ENCODE assay signal across 18 cellular contexts in genomic region chr1:7103322-7104052, GRCh38.
A peak's percentile ranks its signal among the peaks of the same experiment; 100 is the strongest.
DNase-seq lines count a peak whose midpoint lies in the region; ATAC-seq, FAIRE-seq and TF ChIP-seq lines count a peak whose summit lies in the region.
"Had no signal": no experiment of that assay in that cellular context is flagged by ENCODE, and none has a peak within 500 bp of the region (broad histone marks: within the 10 kb centered on the region; RNA-seq: fewer than 3 reads in every experiment).

No MANE protein-coding gene starts in this region.

- ATAC-seq in HG03342 (IDR thresholded peaks at IDR 0.05; ENCODE audit: unreplicated experiment) (no peak), GM18870 (IDR thresholded peaks at IDR 0.05; ENCODE audit: unreplicated experiment) (no peak)
- ATAC-seq: PC-3, SK-N-SH treated with all-trans-retinoic acid at 6 μM for 48 hours had no signal

- no peaks in the 10 kb centered on the region for H3K27me3 ChIP-seq in H1 (replicated peaks in 1 of 4; ENCODE audit: control insufficient read depth in 3 of 4, extremely low read depth in 1 of 4, insufficient read depth in 3 of 4, low read length in 3 of 4)
- no peaks in the 10 kb centered on the region for H3K27me3 ChIP-seq in neural cell (ENCODE audit: insufficient read depth, low read depth, low read length)
- peaks cover 48% of the 10 kb centered on the region for H3K27me3 ChIP-seq in GM23248 (replicated peaks; ENCODE audit: insufficient read depth)
- H3K27me3 ChIP-seq in suprapubic skin: peaks cover 43% of the 10 kb centered on the region

- TF ChIP-seq EP300 in H1 (IDR thresholded peaks at IDR 0.05; ENCODE audit: borderline replicate concordance in 1 of 2, low read depth in 2 of 2, low read length in 2 of 2) (no peak), neural cell (conservative IDR thresholded peaks at IDR 0.05; ENCODE audit: poor library complexity, severe bottlenecking) (no peak), suprapubic skin (IDR thresholded peaks at IDR 0.05) (no peak)

- CTCF ChIA-PET in H1 (lab: Charles Lee; ENCODE audit: partially characterized antibody): no interaction called here

- DNase-seq in GM12891 (ENCODE audit: insufficient read length, low spot score) (no peak), NAMALWA (ENCODE audit: low spot score) (peak; percentile 31), H1 (ENCODE audit: low read depth in 1 of 2, low spot score in 2 of 2) (no peak), GM23248 (no peak), suprapubic skin (ENCODE audit: low spot score in 2 of 2) (no peak)
- DNase-seq: DMS79 treated with DMSO at 0.1 percent for 48 hours, HCEC 1CT, NCI-H1417 treated with DMSO at 0.1 percent for 48 hours, NCI-H187 treated with DMSO at 0.1 percent for 48 hours, NCI-H526, PC-3, SIG-M5 had no signal

- no peak overlapping the region for H4K8ac ChIP-seq in H1 (ENCODE audit: extremely low read depth, insufficient read depth, low read length)

- WGBS in H1 (ENCODE audit: extremely low coverage in 1 of 2, insufficient coverage in 1 of 2, insufficient read length in 1 of 2, insufficient replicate concordance in 2 of 2, low coverage in 1 of 2, low lambda C conversion rate in 2 of 2, missing lambda C conversion rate in 1 of 2), 2 experiments: 87 to 100% methylated on average over 2 to 13 of the region's 13 CpGs
- 66 to 75% methylated on average over 9 to 13 of the region's 13 CpGs for WGBS in GM23248 (ENCODE audit: low coverage in 1 of 2, low lambda C conversion rate in 2 of 2, missing lambda C conversion rate in 2 of 2), 2 experiments
- WGBS in suprapubic skin: 91% methylated on average over 13 of the region's 13 CpGs

- H3K14ac ChIP-seq in H1 (ENCODE audit: insufficient read length): peak overlapping the region; percentile 28

- no peak overlapping the region for H3K27ac ChIP-seq in H1 (ENCODE audit: low read depth, low read length)
- H3K27ac ChIP-seq in neural cell (ENCODE audit: low read length): no peak overlapping the region
- no peak overlapping the region for H3K27ac ChIP-seq in GM23248
- H3K27ac ChIP-seq in suprapubic skin: no peak overlapping the region
- H3K27ac ChIP-seq: KMS-11, RWPE1 had no signal

- H3K4me2 ChIP-seq in H1 (ENCODE audit: insufficient read depth in 1 of 2, low read depth in 2 of 2, low read length in 2 of 2) (no peak overlapping the region), neural cell (ENCODE audit: low read length) (no peak overlapping the region), GM23248 (ENCODE audit: unreplicated experiment) (no peak overlapping the region)
- H3K4me2 ChIP-seq: KMS-11 had no signal

- peak overlapping the region; percentile 63 for H4K91ac ChIP-seq in H1 (replicated peaks; ENCODE audit: insufficient read length, low read length)

- H3K9ac ChIP-seq in H1 (replicated peaks in 1 of 4; ENCODE audit: extremely low read depth in 1 of 4, low read depth in 3 of 4, low read length in 3 of 4): peak overlapping the region in 1 of 4 experiments; percentile 32; a peak in 3 of 7 replicates
- no peak overlapping the region for H3K9ac ChIP-seq in neural cell (ENCODE audit: low read length)
- no peak overlapping the region for H3K9ac ChIP-seq in GM23248
- H3K9ac ChIP-seq: KMS-11 had no signal

- H3F3A ChIP-seq in neural cell (ENCODE audit: insufficient read depth, low read length, poor library complexity, severe bottlenecking) (no peaks in the 10 kb centered on the region), GM23248 (ENCODE audit: insufficient read depth) (peaks cover 7% of the 10 kb centered on the region)

- H2BK5ac ChIP-seq in H1 (ENCODE audit: low read depth, low read length): peak overlapping the region; percentile 15; the same call in 1 of the 2 replicates

- no peak overlapping the region for H4K5ac ChIP-seq in H1 (ENCODE audit: insufficient read length, low read depth, low read length)

- POLR2A ChIA-PET in H1 (lab: Charles Lee; ENCODE audit: partially characterized antibody): no interaction called here

- H3K18ac ChIP-seq in H1 (ENCODE audit: extremely low read depth, low read length): no peak overlapping the region

- TF ChIP-seq RAD21 in H1 (IDR thresholded peaks at IDR 0.05 in 1 of 2, conservative IDR thresholded peaks at IDR 0.05 in 1 of 2; ENCODE audit: low read depth in 2 of 2, low read length in 2 of 2) (no peak), neural cell (conservative IDR thresholded peaks at IDR 0.05) (no peak)

- peak; percentile 91 for FAIRE-seq in GM12891 (lab: Jason Lieb, UNC)
- FAIRE-seq in H1 (lab: Jason Lieb, UNC): peak; percentile 65

- H3K9me3 ChIP-seq in H1 (ENCODE audit: insufficient read depth in 2 of 2, low read depth in 1 of 2, low read length in 1 of 2): peaks cover 0 to 9% of the 10 kb centered on the region in 2 experiments; a peak in 1 of 4 replicates
- H3K9me3 ChIP-seq in neural cell (ENCODE audit: low read length): no peaks in the 10 kb centered on the region
- H3K9me3 ChIP-seq in GM23248 (ENCODE audit: low read depth): no peaks in the 10 kb centered on the region
- H3K9me3 ChIP-seq in suprapubic skin: no peaks in the 10 kb centered on the region

- no peak overlapping the region for H3K23ac ChIP-seq in H1 (ENCODE audit: insufficient read length)

- TF ChIP-seq CTCF in H1 (IDR thresholded peaks at IDR 0.05; ENCODE audit: control extremely low read depth in 1 of 3, insufficient read depth in 1 of 3, low read depth in 1 of 3, low read length in 3 of 3) (no peak), neural cell (IDR thresholded peaks at IDR 0.05; ENCODE audit: poor library complexity, severe bottlenecking) (no peak), suprapubic skin (IDR thresholded peaks at IDR 0.05) (no peak)

- TF ChIP-seq POLR2A in GM12891 (IDR thresholded peaks at IDR 0.05; ENCODE audit: low read depth, low read length) (no peak), H1 (IDR thresholded peaks at IDR 0.05; ENCODE audit: control extremely low read depth in 1 of 2, low read depth in 2 of 2, low read length in 2 of 2) (no peak), suprapubic skin (IDR thresholded peaks at IDR 0.05) (no peak)

- in situ Hi-C loops in GM23248 (cut with MboI): no loop called here

- H3K56ac ChIP-seq in H1 (replicated peaks; ENCODE audit: insufficient read length, low read depth, low read length): peak overlapping the region; percentile 74

- H3K79me1 ChIP-seq in H1 (ENCODE audit: low read depth, low read length): no peaks in the 10 kb centered on the region

- peak overlapping the region; percentile 88 for H3K4ac ChIP-seq in H1 (replicated peaks; ENCODE audit: insufficient read length, low read depth, low read length)

- H2BK12ac ChIP-seq in H1 (ENCODE audit: low read depth, low read length): peak overlapping the region; percentile 18; the same call in 1 of the 2 replicates

- no peak overlapping the region for H2AFZ ChIP-seq in H1 (ENCODE audit: low read length)
- H2AFZ ChIP-seq in neural cell (ENCODE audit: low read depth, low read length): no peak overlapping the region
- no peak overlapping the region for H2AFZ ChIP-seq in GM23248

- H3K23me2 ChIP-seq in H1 (ENCODE audit: low read depth, low read length): peaks cover 12% of the 10 kb centered on the region

- H2BK20ac ChIP-seq in H1 (ENCODE audit: low read length): no peak overlapping the region

- H3K4me1 ChIP-seq in H1 (replicated peaks in 1 of 4; ENCODE audit: control insufficient read depth in 3 of 4, insufficient read depth in 4 of 4, low read length in 3 of 4) (peaks cover 0 to 4% (median 0%) of the 10 kb centered on the region in 4 experiments; a peak in 2 of 7 replicates), GM23248 (ENCODE audit: insufficient read depth) (no peaks in the 10 kb centered on the region), suprapubic skin (no peaks in the 10 kb centered on the region)

- H2BK15ac ChIP-seq in H1 (ENCODE audit: low read length): peak overlapping the region; percentile 26; the same call in 1 of the 2 replicates

- no peaks in the 10 kb centered on the region; a peak in 1 of 8 replicates for H3K36me3 ChIP-seq in H1 (ENCODE audit: control insufficient read depth in 2 of 4, insufficient read depth in 4 of 4, low read length in 3 of 4)
- no peaks in the 10 kb centered on the region for H3K36me3 ChIP-seq in neural cell (ENCODE audit: insufficient read depth, low read length)
- H3K36me3 ChIP-seq in GM23248 (ENCODE audit: low read depth): no peaks in the 10 kb centered on the region
- H3K36me3 ChIP-seq in suprapubic skin: no peaks in the 10 kb centered on the region

- H3K79me2 ChIP-seq in H1 (ENCODE audit: control insufficient read depth in 1 of 2, insufficient read depth in 2 of 2, low read length in 2 of 2) (peaks cover 0 to 10% of the 10 kb centered on the region in 2 experiments; a peak in 2 of 4 replicates), neural cell (replicated peaks; ENCODE audit: insufficient read depth, low read length) (no peaks in the 10 kb centered on the region), GM23248 (ENCODE audit: insufficient read depth) (no peaks in the 10 kb centered on the region)

- H4K20me1 ChIP-seq in H1 (replicated peaks in 1 of 2; ENCODE audit: control insufficient read depth in 1 of 2, insufficient read depth in 2 of 2, low read length in 2 of 2) (peaks cover 0 to 13% of the 10 kb centered on the region in 2 experiments), neural cell (ENCODE audit: insufficient read depth) (no peaks in the 10 kb centered on the region), GM23248 (ENCODE audit: insufficient read depth) (no peaks in the 10 kb centered on the region)

- H3K9me2 ChIP-seq in neural cell (ENCODE audit: insufficient read depth, low read length): no peaks in the 10 kb centered on the region
- no peaks in the 10 kb centered on the region for H3K9me2 ChIP-seq in GM23248 (ENCODE audit: insufficient read depth)

- H2BK120ac ChIP-seq in H1 (replicated peaks; ENCODE audit: low read depth, low read length): no peak overlapping the region

- peak overlapping the region; percentile 96; the same call in 1 of the 2 replicates for H2AK5ac ChIP-seq in H1 (ENCODE audit: low read depth, low read length)

- H3K4me3 ChIP-seq in H1 (ENCODE audit: extremely low read depth in 1 of 4, insufficient read depth in 2 of 4, low read depth in 3 of 4, low read length in 4 of 4) (no peak overlapping the region), neural cell (ENCODE audit: low read length) (no peak overlapping the region), GM23248 (no peak overlapping the region), suprapubic skin (no peak overlapping the region)

TF ChIP-seq in GM12891, 5 proteins besides CTCF, POLR2A, EP300 and RAD21 (continues in another document):
- TF ChIP-seq TAF1 (IDR thresholded peaks at IDR 0.05; ENCODE audit: low read depth, low read length): no peak
- TF ChIP-seq PAX5 (IDR thresholded peaks at IDR 0.05; ENCODE audit: insufficient read depth, low read length, severe bottlenecking): no peak
- no peak for TF ChIP-seq POU2F2 (IDR thresholded peaks at IDR 0.05; ENCODE audit: low read depth, low read length)

TF ChIP-seq in H1, 55 proteins besides CTCF, POLR2A, EP300 and RAD21:
- TF ChIP-seq TBP (IDR thresholded peaks at IDR 0.05; ENCODE audit: low read depth, low read length): no peak
- TF ChIP-seq HDAC6 (IDR thresholded peaks at IDR 0.05; ENCODE audit: low read depth, low read length): peak; percentile 10

TF ChIP-seq in neural cell, 6 proteins besides CTCF, POLR2A, EP300 and RAD21:
- TF ChIP-seq MXI1 (conservative IDR thresholded peaks at IDR 0.05; ENCODE audit: poor library complexity, severe bottlenecking) (no peak), TAF1 (IDR thresholded peaks at IDR 0.05; ENCODE audit: low read depth) (no peak), POLR2AphosphoS5 (IDR thresholded peaks at IDR 0.05) (peak; percentile 11)
